10 cellular contexts compared by ENCODE assay signal in genomic region chr7:6423942-6424701, GRCh38. TPM values are rescaled to one million over a fixed set of nuclear protein-coding genes. Genes with fewer than 3 reads are reported as not detected.
A peak's percentile ranks its signal among the peaks of the same experiment; 100 is the strongest.
DNase-seq lines count a peak whose midpoint lies in the region; ATAC-seq lines count a peak whose summit lies in the region.
"Had no signal": no experiment of that assay in that cellular context is flagged by ENCODE, and none has a peak within 500 bp of the region (broad histone marks: within the 10 kb centered on the region; RNA-seq: fewer than 3 reads in every experiment).

No MANE protein-coding gene starts in this region.

- no peaks in the 10 kb centered on the region for H3K4me1 Mint-ChIP-seq in activated T-helper 17 cell treated with anti-CD3 and anti-CD28 coated beads, Interleukin-2, amount 50 U/mL, for 72 hours
- peaks cover 0 to 10% of the 10 kb centered on the region in 2 donors for H3K4me1 Mint-ChIP-seq in natural killer cell treated with Interleukin-12 subunit alpha and Interleukin-12 subunit beta and Interleukin-15 and Interleukin-18, amount 100 ng/mL, for 72 hours (ENCODE audit: low read depth in 2 of 2)
- H3K4me1 Mint-ChIP-seq: nephron had no signal

- no peak overlapping the region for H3K4me3 Mint-ChIP-seq in activated T-helper 17 cell treated with anti-CD3 and anti-CD28 coated beads, Interleukin-2, amount 50 U/mL, for 72 hours
- H3K4me3 Mint-ChIP-seq in natural killer cell treated with Interleukin-12 subunit alpha and Interleukin-12 subunit beta and Interleukin-15 and Interleukin-18, amount 100 ng/mL, for 72 hours = no peak overlapping the region
- H3K4me3 Mint-ChIP-seq: nephron had no signal

- peaks cover 54% of the 10 kb centered on the region for H3K36me3 Mint-ChIP-seq in activated T-helper 17 cell treated with anti-CD3 and anti-CD28 coated beads, Interleukin-2, amount 50 U/mL, for 72 hours (ENCODE audit: low read depth)
- H3K36me3 Mint-ChIP-seq in natural killer cell treated with Interleukin-12 subunit alpha and Interleukin-12 subunit beta and Interleukin-15 and Interleukin-18, amount 100 ng/mL, for 72 hours = no peaks in the 10 kb centered on the region

- H3K9me3 Mint-ChIP-seq in activated T-helper 17 cell treated with anti-CD3 and anti-CD28 coated beads, Interleukin-2, amount 50 U/mL, for 72 hours = no peaks in the 10 kb centered on the region
- H3K9me3 Mint-ChIP-seq in natural killer cell treated with Interleukin-12 subunit alpha and Interleukin-12 subunit beta and Interleukin-15 and Interleukin-18, amount 100 ng/mL, for 72 hours = no peaks in the 10 kb centered on the region
- H3K9me3 Mint-ChIP-seq: IgD-negative memory B cell, nephron had no signal

- no peak for ATAC-seq in activated T-helper 17 cell treated with anti-CD3 and anti-CD28 coated beads, Interleukin-2, amount 50 U/mL, for 72 hours (replicated peaks)
- ATAC-seq in natural killer cell treated with Interleukin-12 subunit alpha and Interleukin-12 subunit beta and Interleukin-15 and Interleukin-18, amount 100 ng/mL, for 72 hours = no peak

- no peaks in the 10 kb centered on the region for H3K27me3 Mint-ChIP-seq in activated T-helper 17 cell treated with anti-CD3 and anti-CD28 coated beads, Interleukin-2, amount 50 U/mL, for 72 hours
- no peaks in the 10 kb centered on the region for H3K27me3 Mint-ChIP-seq in natural killer cell treated with Interleukin-12 subunit alpha and Interleukin-12 subunit beta and Interleukin-15 and Interleukin-18, amount 100 ng/mL, for 72 hours
- H3K27me3 Mint-ChIP-seq: IgD-negative memory B cell had no signal

- DNase-seq in HPDE6-E6E7 (ENCODE audit: extremely low spot score) = peak; percentile 50
- DNase-seq in iPS-NIHi7 (ENCODE audit: extremely low spot score) = peak; percentile 53
- DNase-seq in substantia nigra (lab: John Stamatoyannopoulos, UW) = peak in 11 of 49 donors; percentile 15 to 57 (median 30)
- DNase-seq in NK-92 (lab: John Stamatoyannopoulos, UW; ENCODE audit: unreplicated experiment) = no peak
- DNase-seq in NCI-H1092 (lab: John Stamatoyannopoulos, UW) = no peak
- DNase-seq in natural killer cell treated with Interleukin-12 subunit alpha and Interleukin-12 subunit beta and Interleukin-15 and Interleukin-18, amount 100 ng/mL, for 72 hours (ENCODE audit: low spot score) = no peak
- DNase-seq: SW 1271 had no signal

- H3K27ac ChIP-seq in substantia nigra (ENCODE audit: low read depth, low read length, poor library complexity, severe bottlenecking) = peak overlapping the region; percentile 49

- peak overlapping the region; percentile 36 for H3K27ac Mint-ChIP-seq in activated T-helper 17 cell treated with anti-CD3 and anti-CD28 coated beads, Interleukin-2, amount 50 U/mL, for 72 hours
- H3K27ac Mint-ChIP-seq in natural killer cell treated with Interleukin-12 subunit alpha and Interleukin-12 subunit beta and Interleukin-15 and Interleukin-18, amount 100 ng/mL, for 72 hours = no peak overlapping the region
- H3K27ac Mint-ChIP-seq: nephron had no signal

RNA-seq across cellular contexts. Expression of gene DAGLB, which starts 23.6 kb away (rescaled TPM):
- 10 to 100 TPM; 15.0 to 22.7 TPM for total RNA-seq in activated T-helper 17 cell treated with anti-CD3 and anti-CD28 coated beads, Interleukin-2, amount 50 U/mL, for 72 hours
- total RNA-seq in natural killer cell treated with Interleukin-12 subunit alpha and Interleukin-12 subunit beta and Interleukin-15 and Interleukin-18, amount 100 ng/mL, for 72 hours = 10 to 100 TPM; 19.6 to 30.6 TPM

RNA-seq across cellular contexts. Expression of gene RAC1, which starts 49.8 kb away (rescaled TPM):
- 100 to 1,000 TPM in 1 of 2 donors, 10 to 100 TPM in 1; 96.1 to 182 TPM for total RNA-seq in activated T-helper 17 cell treated with anti-CD3 and anti-CD28 coated beads, Interleukin-2, amount 50 U/mL, for 72 hours
- total RNA-seq in natural killer cell treated with Interleukin-12 subunit alpha and Interleukin-12 subunit beta and Interleukin-15 and Interleukin-18, amount 100 ng/mL, for 72 hours = 100 to 1,000 TPM; 160 to 192 TPM

RNA-seq across cellular contexts. Expression of gene KDELR2, which starts 59.8 kb away (rescaled TPM):
- total RNA-seq in activated T-helper 17 cell treated with anti-CD3 and anti-CD28 coated beads, Interleukin-2, amount 50 U/mL, for 72 hours = 10 to 100 TPM; 55.1 to 68.0 TPM
- total RNA-seq in natural killer cell treated with Interleukin-12 subunit alpha and Interleukin-12 subunit beta and Interleukin-15 and Interleukin-18, amount 100 ng/mL, for 72 hours = 100 to 1,000 TPM; 123 to 147 TPM

Comparison
In these comparisons a context has a peak if more than half of its experiments do, and no peak if none do; other contexts are left out.
1. DNase-seq: peak in HPDE6-E6E7 (single experiment) and iPS-NIHi7 (single experiment); none in NK-92 (single experiment), NCI-H1092 (single experiment) and natural killer cell treated with Interleukin-12 subunit alpha and Interleukin-12 subunit beta and Interleukin-15 and Interleukin-18, amount 100 ng/mL, for 72 hours (single experiment).